ENCODE assay signal across 9 cellular contexts in genomic region chr1:33342041-33342723, GRCh38. TPM values are rescaled to one million over a fixed set of nuclear protein-coding genes. Genes with fewer than 3 reads are reported as not detected.
A peak's percentile ranks its signal among the peaks of the same experiment; 100 is the strongest.
DNase-seq lines count a peak whose midpoint lies in the region; ATAC-seq and TF ChIP-seq lines count a peak whose summit lies in the region.
"Had no signal": no experiment of that assay in that cellular context is flagged by ENCODE, and none has a peak within 500 bp of the region (broad histone marks: within the 10 kb centered on the region; RNA-seq: fewer than 3 reads in every experiment).

No MANE protein-coding gene starts in this region.

- CTCF ChIA-PET in BJ (lab: Yijun Ruan, JAX), result interaction anchor here (0.8 to 1.7 kb wide), 4 partner anchors 39 to 129 kb away, joined by 3 to 8 read pairs (median 3); no protein-coding TSS in a partner anchor

- H3K27ac ChIP-seq in VCaP, result peak overlapping the region; percentile 94

- peak; percentile 51 for ATAC-seq in Right ventricle myocardium superior (ENCODE audit: poor library complexity)
- no peak for ATAC-seq in HG02840 (IDR thresholded peaks at IDR 0.05; ENCODE audit: low FRiP score, unreplicated experiment)
- ATAC-seq in HG02642 (IDR thresholded peaks at IDR 0.05; ENCODE audit: poor library complexity, unreplicated experiment), result no peak
- ATAC-seq in GM19023 (IDR thresholded peaks at IDR 0.05; ENCODE audit: unreplicated experiment), result no peak

- H3K27me3 ChIP-seq in BJ (ENCODE audit: control insufficient read depth, insufficient read depth, low read length), result no peaks in the 10 kb centered on the region

- TF ChIP-seq CTCF in BJ (IDR thresholded peaks at IDR 0.05; ENCODE audit: insufficient read depth, low read depth, low read length), result no peak
- TF ChIP-seq CTCF in VCaP (conservative IDR thresholded peaks at IDR 0.05), result no peak

- H3K36me3 ChIP-seq in BJ (ENCODE audit: control insufficient read depth, insufficient read depth, low read length), result peaks cover 8% of the 10 kb centered on the region

- intact Hi-C loops in Right ventricle myocardium superior (cut with DNase I), result no loop called here
- intact Hi-C loops in posterior cingulate gyrus (cut with DNase I), result no loop called here

- POLR2A ChIA-PET in BJ (lab: Charles Lee), result interaction anchor here (1.0 kb wide), 1 partner anchor 47 kb away, joined by 4 read pairs; no protein-coding TSS in a partner anchor

- DNase-seq in BJ (ENCODE audit: low read depth), result peak; percentile 88
- peak; percentile 90 for DNase-seq in NCI-H128 (lab: John Stamatoyannopoulos, UW; ENCODE audit: unreplicated experiment)
- peak; percentile 82 for DNase-seq in Right ventricle myocardium superior
- DNase-seq in posterior cingulate gyrus, result peak in 9 of 10 donors; percentile 42 to 94 (median 64)
- DNase-seq: naive B cell had no signal

- H3K4me3 ChIP-seq in BJ (ENCODE audit: low read depth, low read length), result no peak overlapping the region

RNA-seq across cellular contexts. Expression of gene A3GALT2, which starts 21.3 kb away (rescaled TPM):
- not detected in 2 replicates for polyA plus RNA-seq in BJ (2011; rRNA removed)
- polyA minus RNA-seq in BJ (2011; rRNA and poly(A)+ RNA removed), result not detected in 2 replicates
- total RNA-seq in Right ventricle myocardium superior, result not detected
